Comparison of ENCODE assay signal across 6 cellular contexts in the genomic region with DNA sequence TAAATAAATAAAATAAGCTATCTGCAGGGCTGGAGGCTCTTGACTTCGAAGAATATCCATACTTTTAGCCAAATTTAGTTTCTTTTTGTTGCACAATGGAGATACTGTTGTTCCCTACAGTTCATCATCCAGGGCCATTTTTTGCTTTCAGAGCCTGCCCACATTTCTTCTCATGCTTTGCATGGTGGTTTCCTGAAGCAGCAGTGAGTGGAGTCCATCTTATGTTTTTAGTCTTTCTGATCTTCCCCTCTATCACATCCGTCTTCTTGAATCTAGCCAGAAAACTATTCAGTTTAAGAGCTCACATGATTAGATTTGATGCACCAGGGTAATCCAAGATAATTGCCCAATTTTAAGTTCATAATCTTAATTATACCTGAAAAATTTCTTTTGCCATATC. TPM values are rescaled to one million over a fixed set of nuclear protein-coding genes. Genes with fewer than 3 reads are reported as not detected.
"Had no signal": no experiment of that assay in that cellular context is flagged by ENCODE, and none has a peak within 500 bp of the region (broad histone marks: within the 10 kb centered on the region; RNA-seq: fewer than 3 reads in every experiment).

No MANE protein-coding gene starts in this region.

- H3K9me3 Mint-ChIP-seq: H9 had no signal

- H3K4me3 Mint-ChIP-seq: H9 had no signal

- DNase-seq: GM23248, H9, HCEC 1CT, IMR-90 had no signal

- ATAC-seq: K562 had no signal

- H3K4me3 ChIP-seq: GM23248, K562 had no signal

- H2AFZ ChIP-seq: GM23248 had no signal

- H3K27ac Mint-ChIP-seq: H9 had no signal

- H3K27ac ChIP-seq: GM23248 had no signal

- H3K9ac ChIP-seq: GM23248 had no signal

- H3K4me1 Mint-ChIP-seq: H9 had no signal

RNA-seq across cellular contexts. Expression of a gene that starts 19.6 kb away (rescaled TPM):
- total RNA-seq: H9, HT-29, IMR-90, K562 had no signal
- polyA plus RNA-seq: IMR-90, K562 had no signal
